25 cellular contexts compared by ENCODE assay signal in genomic region chr11:116823031-116823843, GRCh38. TPM values are rescaled to one million over a fixed set of nuclear protein-coding genes. Genes with fewer than 3 reads are reported as not detected.
"Had no signal": no experiment of that assay in that cellular context is flagged by ENCODE, and none has a peak within 500 bp of the region (broad histone marks: within the 10 kb centered on the region; RNA-seq: fewer than 3 reads in every experiment).

Gene APOA4, minus strand, starts transcription at chr11:116823304. Its CDS starts 113 bp downstream, at chr11:116823191.

- H3K27me3 ChIP-seq: foreskin keratinocyte, upper lobe of left lung had no signal

- H3K27ac Mint-ChIP-seq: activated CD4-positive, alpha-beta T cell treated with anti-CD3 and anti-CD28 coated beads, Interleukin-2, amount 10 ng/mL, durations not matched to agents 7 days and 5 days; activated CD8-positive, alpha-beta T cell treated with anti-CD3 and anti-CD28 coated beads for 36 hours; activated naive CD4-positive, alpha-beta T cell treated with anti-CD3 and anti-CD28 coated beads, Interleukin-2, amount 50 U/mL, for 24 hours; activated T-helper 1 cell treated with anti-CD3 and anti-CD28 coated beads, Interleukin-12 subunit alpha, Interleukin-12 subunit beta, Interleukin-2, Interleukin-4 antibody, amounts not matched to agents 30 ng/mL and 10 ng/mL and 1 ng/mL, durations not matched to agents 14 hours and 24 hours and 36 hours; immature natural killer cell; memory B cell; nephron progenitor cell; stimulated activated naive B cell treated with anti-CD40 and anti-IgM and Interleukin-4, amounts not matched to agents 10 μg/mL and 1 μg/mL and 100 μg/mL, for 72 hours had no signal

- H3K36me3 Mint-ChIP-seq: activated naive CD4-positive, alpha-beta T cell treated with anti-CD3 and anti-CD28 coated beads, Interleukin-2, amount 50 U/mL, for 24 hours; immature natural killer cell; memory B cell; stimulated activated naive B cell treated with anti-CD40 and anti-IgM and Interleukin-4, amounts not matched to agents 10 μg/mL and 1 μg/mL and 100 μg/mL, for 72 hours had no signal

- ATAC-seq: activated CD8-positive, alpha-beta T cell treated with anti-CD3 and anti-CD28 coated beads for 36 hours; foreskin keratinocyte; mucosa of descending colon; sciatic nerve; SK-N-SH treated with all-trans-retinoic acid at 6 μM for 48 hours; stimulated activated naive B cell treated with anti-CD40 and anti-IgM and Interleukin-4, amounts not matched to agents 10 μg/mL and 1 μg/mL and 100 μg/mL, for 72 hours had no signal

- H3K36me3 ChIP-seq: upper lobe of left lung, WERI-Rb-1 had no signal

- H3K27ac ChIP-seq: foreskin keratinocyte, upper lobe of left lung, WERI-Rb-1 had no signal

- DNase-seq: activated CD4-positive, alpha-beta T cell treated with anti-CD3 and anti-CD28 coated beads, Interleukin-2, amount 10 ng/mL, durations not matched to agents 7 days and 5 days; activated CD4-positive, CD25-positive, alpha-beta regulatory T cell treated with anti-CD3 and anti-CD28 coated beads, Interleukin-2, amount 50 U/mL, for 72 hours; activated CD8-positive, alpha-beta T cell treated with anti-CD3 and anti-CD28 coated beads for 36 hours; activated gamma-delta T cell; cortex of kidney; erythroblast; foreskin keratinocyte; immature natural killer cell; mucosa of descending colon; nephron progenitor cell; occipital lobe; stimulated activated CD4-positive, alpha-beta T cell treated with anti-CD3 and anti-CD28 coated beads, Interleukin-2, amount 100 ng/mL, for 48 hours; stimulated activated CD8-positive, alpha-beta memory T cell treated with anti-CD3 and anti-CD28 coated beads, Interleukin-4, amount 100 ng/mL, for 48 hours; stimulated activated naive B cell treated with anti-CD40 and anti-IgM and Interleukin-4, amounts not matched to agents 10 μg/mL and 1 μg/mL and 100 μg/mL, for 72 hours; upper lobe of left lung; WERI-Rb-1 had no signal

- H3K4me3 ChIP-seq: mucosa of descending colon, upper lobe of left lung had no signal

- H3K9me3 Mint-ChIP-seq: activated CD4-positive, alpha-beta T cell treated with anti-CD3 and anti-CD28 coated beads, Interleukin-2, amount 10 ng/mL, durations not matched to agents 7 days and 5 days; activated CD8-positive, alpha-beta T cell treated with anti-CD3 and anti-CD28 coated beads for 36 hours; activated naive CD4-positive, alpha-beta T cell treated with anti-CD3 and anti-CD28 coated beads, Interleukin-2, amount 50 U/mL, for 24 hours; activated T-helper 1 cell treated with anti-CD3 and anti-CD28 coated beads, Interleukin-12 subunit alpha, Interleukin-12 subunit beta, Interleukin-2, Interleukin-4 antibody, amounts not matched to agents 30 ng/mL and 10 ng/mL and 1 ng/mL, durations not matched to agents 14 hours and 24 hours and 36 hours; immature natural killer cell; memory B cell; nephron progenitor cell; stimulated activated naive B cell treated with anti-CD40 and anti-IgM and Interleukin-4, amounts not matched to agents 10 μg/mL and 1 μg/mL and 100 μg/mL, for 72 hours had no signal

- H3K4me1 ChIP-seq: foreskin keratinocyte, upper lobe of left lung had no signal

- H3K9me3 ChIP-seq: mucosa of descending colon, upper lobe of left lung had no signal

RNA-seq across cellular contexts. Expression of gene APOA4, which starts in this region (rescaled TPM):
- total RNA-seq: activated CD4-positive, alpha-beta T cell treated with anti-CD3 and anti-CD28 coated beads, Interleukin-2, amount 10 ng/mL, durations not matched to agents 7 days and 5 days; activated CD8-positive, alpha-beta T cell treated with anti-CD3 and anti-CD28 coated beads for 36 hours; activated T-helper 1 cell treated with anti-CD3 and anti-CD28 coated beads, Interleukin-12 subunit alpha, Interleukin-12 subunit beta, Interleukin-2, Interleukin-4 antibody, amounts not matched to agents 30 ng/mL and 10 ng/mL and 1 ng/mL, durations not matched to agents 14 hours and 24 hours and 36 hours; foreskin keratinocyte; glomerular endothelial cell; lower leg skin; mucosa of descending colon; occipital lobe; sciatic nerve; T-helper 2 cell treated with Interferon-gamma antibody and Interleukin-4, amounts not matched to agents 100 ng/mL and 5 ng/mL, for 36 hours; temporal lobe; upper lobe of left lung had no signal
- polyA plus RNA-seq: foreskin keratinocyte, immature natural killer cell had no signal
